Comparison of ENCODE assay signal across 1 cellular context in the genomic region with DNA sequence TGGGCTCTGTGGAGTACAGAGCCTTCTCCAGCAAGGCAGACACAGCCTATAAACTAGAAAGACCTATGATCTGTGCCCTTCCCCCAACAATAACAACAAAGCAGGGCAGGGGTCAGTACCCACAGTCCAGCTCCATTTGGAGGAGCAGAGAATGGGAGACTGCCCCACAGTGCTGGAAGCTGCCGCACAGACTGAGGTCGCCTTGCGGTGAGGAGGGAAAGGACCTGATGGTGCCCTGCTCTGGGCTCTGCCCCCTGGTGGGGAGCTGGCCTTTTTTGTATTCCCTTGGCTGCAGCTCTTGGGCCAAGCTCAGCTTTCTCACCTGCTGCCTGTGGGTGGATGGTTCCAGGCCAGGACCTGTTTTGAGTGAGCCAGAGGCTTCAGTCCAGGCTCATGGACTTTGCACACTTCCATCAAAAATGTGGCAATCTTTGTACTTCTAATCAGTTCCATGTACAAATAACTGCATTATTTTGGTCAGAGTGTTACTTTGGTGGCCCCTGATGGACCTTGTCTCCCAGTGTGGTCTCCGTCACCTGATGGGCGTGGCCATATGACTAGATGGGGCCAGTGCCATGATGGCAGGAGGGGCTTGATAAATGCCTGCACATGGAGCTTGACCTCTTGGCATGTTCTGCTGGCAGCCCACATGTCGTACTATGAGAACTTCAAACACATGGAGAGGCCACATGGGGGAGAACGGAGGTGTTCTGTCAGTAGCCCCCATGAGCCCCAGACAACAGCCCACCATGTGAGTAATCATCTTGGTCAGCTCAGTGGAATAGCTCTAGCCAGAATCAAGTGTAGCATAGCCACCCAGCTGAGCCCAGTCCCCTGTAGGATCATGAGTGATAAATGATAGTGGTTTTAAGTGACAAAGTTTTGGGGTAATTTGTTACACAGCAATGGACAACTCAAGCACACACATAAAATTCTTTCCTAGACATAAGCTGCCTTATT.
A peak's percentile ranks its signal among the peaks of the same experiment; 100 is the strongest.
TF ChIP-seq lines count a peak whose summit lies in the region.

No MANE protein-coding gene starts in this region.

TF ChIP-seq in HepG2, 621 proteins besides CTCF, POLR2A, EP300 and RAD21 (continued from another document and continues in another):
- TF ChIP-seq, protein P1, sequence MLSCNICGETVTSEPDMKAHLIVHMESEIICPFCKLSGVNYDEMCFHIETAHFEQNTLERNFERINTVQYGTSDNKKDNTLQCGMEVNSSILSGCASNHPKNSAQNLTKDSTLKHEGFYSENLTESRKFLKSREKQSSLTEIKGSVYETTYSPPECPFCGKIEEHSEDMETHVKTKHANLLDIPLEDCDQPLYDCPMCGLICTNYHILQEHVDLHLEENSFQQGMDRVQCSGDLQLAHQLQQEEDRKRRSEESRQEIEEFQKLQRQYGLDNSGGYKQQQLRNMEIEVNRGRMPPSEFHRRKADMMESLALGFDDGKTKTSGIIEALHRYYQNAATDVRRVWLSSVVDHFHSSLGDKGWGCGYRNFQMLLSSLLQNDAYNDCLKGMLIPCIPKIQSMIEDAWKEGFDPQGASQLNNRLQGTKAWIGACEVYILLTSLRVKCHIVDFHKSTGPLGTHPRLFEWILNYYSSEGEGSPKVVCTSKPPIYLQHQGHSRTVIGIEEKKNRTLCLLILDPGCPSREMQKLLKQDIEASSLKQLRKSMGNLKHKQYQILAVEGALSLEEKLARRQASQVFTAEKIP (CRISPR knock-in tag; IDR thresholded peaks at IDR 0.05; ENCODE audit: borderline replicate concordance), result no peak
- 0 out of 2 replicates have a peak, but pooled peaks have one; percentile 1 for TF ChIP-seq ZNF343 (CRISPR knock-in tag; IDR thresholded peaks at IDR 0.05)
- TF ChIP-seq NR1H2 (CRISPR knock-in tag; IDR thresholded peaks at IDR 0.05; ENCODE audit: borderline replicate concordance, low read depth), result 0 out of 2 replicates have a peak, but pooled peaks have one; percentile 36
- peak; percentile 46 for TF ChIP-seq FOSL2 (CRISPR knock-in tag; IDR thresholded peaks at IDR 0.05)
- TF ChIP-seq, protein P2, sequence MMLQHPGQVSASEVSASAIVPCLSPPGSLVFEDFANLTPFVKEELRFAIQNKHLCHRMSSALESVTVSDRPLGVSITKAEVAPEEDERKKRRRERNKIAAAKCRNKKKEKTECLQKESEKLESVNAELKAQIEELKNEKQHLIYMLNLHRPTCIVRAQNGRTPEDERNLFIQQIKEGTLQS (CRISPR knock-in tag; IDR thresholded peaks at IDR 0.05), result no peak
- TF ChIP-seq, protein P3, sequence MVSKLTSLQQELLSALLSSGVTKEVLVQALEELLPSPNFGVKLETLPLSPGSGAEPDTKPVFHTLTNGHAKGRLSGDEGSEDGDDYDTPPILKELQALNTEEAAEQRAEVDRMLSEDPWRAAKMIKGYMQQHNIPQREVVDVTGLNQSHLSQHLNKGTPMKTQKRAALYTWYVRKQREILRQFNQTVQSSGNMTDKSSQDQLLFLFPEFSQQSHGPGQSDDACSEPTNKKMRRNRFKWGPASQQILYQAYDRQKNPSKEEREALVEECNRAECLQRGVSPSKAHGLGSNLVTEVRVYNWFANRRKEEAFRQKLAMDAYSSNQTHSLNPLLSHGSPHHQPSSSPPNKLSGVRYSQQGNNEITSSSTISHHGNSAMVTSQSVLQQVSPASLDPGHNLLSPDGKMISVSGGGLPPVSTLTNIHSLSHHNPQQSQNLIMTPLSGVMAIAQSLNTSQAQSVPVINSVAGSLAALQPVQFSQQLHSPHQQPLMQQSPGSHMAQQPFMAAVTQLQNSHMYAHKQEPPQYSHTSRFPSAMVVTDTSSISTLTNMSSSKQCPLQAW (CRISPR knock-in tag; IDR thresholded peaks at IDR 0.05), result peak; percentile 77; the same call in 1 of the 2 replicates
- TF ChIP-seq ZBTB3 (CRISPR knock-in tag; IDR thresholded peaks at IDR 0.05; ENCODE audit: borderline replicate concordance, low read depth), result no peak
- TF ChIP-seq ZNF670 (CRISPR knock-in tag; IDR thresholded peaks at IDR 0.05; ENCODE audit: borderline replicate concordance), result peak; percentile 72; the same call in 1 of the 2 replicates
- TF ChIP-seq ZNF329 (CRISPR knock-in tag; IDR thresholded peaks at IDR 0.05; ENCODE audit: low read depth), result no peak
- TF ChIP-seq, protein P4, sequence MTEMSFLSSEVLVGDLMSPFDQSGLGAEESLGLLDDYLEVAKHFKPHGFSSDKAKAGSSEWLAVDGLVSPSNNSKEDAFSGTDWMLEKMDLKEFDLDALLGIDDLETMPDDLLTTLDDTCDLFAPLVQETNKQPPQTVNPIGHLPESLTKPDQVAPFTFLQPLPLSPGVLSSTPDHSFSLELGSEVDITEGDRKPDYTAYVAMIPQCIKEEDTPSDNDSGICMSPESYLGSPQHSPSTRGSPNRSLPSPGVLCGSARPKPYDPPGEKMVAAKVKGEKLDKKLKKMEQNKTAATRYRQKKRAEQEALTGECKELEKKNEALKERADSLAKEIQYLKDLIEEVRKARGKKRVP (CRISPR knock-in tag; IDR thresholded peaks at IDR 0.05), result no peak
- TF ChIP-seq ZFAT (CRISPR knock-in tag; conservative IDR thresholded peaks at IDR 0.05), result no peak
- TF ChIP-seq SMYD3 (CRISPR knock-in tag; IDR thresholded peaks at IDR 0.05), result peak; percentile 83; the same call in 1 of the 2 replicates
- peak; percentile 58 for TF ChIP-seq LCORL (IDR thresholded peaks at IDR 0.05)
- TF ChIP-seq LCORL (CRISPR knock-in tag; IDR thresholded peaks at IDR 0.05), result peak; percentile 89
- no peak for TF ChIP-seq NAIF1 (CRISPR knock-in tag; IDR thresholded peaks at IDR 0.05; ENCODE audit: borderline replicate concordance)
- no peak for TF ChIP-seq ZNF510 (CRISPR knock-in tag; IDR thresholded peaks at IDR 0.05; ENCODE audit: low read depth)
- peak; percentile 60 for TF ChIP-seq SP140L (CRISPR knock-in tag; IDR thresholded peaks at IDR 0.05; ENCODE audit: borderline replicate concordance)
- TF ChIP-seq SIN3B (IDR thresholded peaks at IDR 0.05; ENCODE audit: low read length), result no peak
- no peak; the same call in none of the 2 replicates for TF ChIP-seq ZNF589 (CRISPR knock-in tag; conservative IDR thresholded peaks at IDR 0.05)
- TF ChIP-seq ZMAT3 (CRISPR knock-in tag; conservative IDR thresholded peaks at IDR 0.05), result no peak
- no peak for TF ChIP-seq TRIM24 (CRISPR knock-in tag; IDR thresholded peaks at IDR 0.05)
- TF ChIP-seq NR2F1 (CRISPR knock-in tag; IDR thresholded peaks at IDR 0.05), result peak; percentile 31 to 65; a peak in 2 of 4 replicates
- peak; percentile 86; the same call in 1 of the 2 replicates for TF ChIP-seq ZNF556 (CRISPR knock-in tag; IDR thresholded peaks at IDR 0.05; ENCODE audit: borderline replicate concordance)
- peak; percentile 78; the same call in 1 of the 2 replicates for TF ChIP-seq ZNF335 (CRISPR knock-in tag; IDR thresholded peaks at IDR 0.05)
- no peak for TF ChIP-seq ZNF839 (CRISPR knock-in tag; IDR thresholded peaks at IDR 0.05; ENCODE audit: borderline replicate concordance)
- TF ChIP-seq ZNF607 (CRISPR knock-in tag; IDR thresholded peaks at IDR 0.05; ENCODE audit: borderline replicate concordance), result no peak
- no peak for TF ChIP-seq JUN (CRISPR knock-in tag; IDR thresholded peaks at IDR 0.05)
- TF ChIP-seq GABPA (IDR thresholded peaks at IDR 0.05; ENCODE audit: low read depth, low read length), result no peak
- no peak for TF ChIP-seq GABPA (CRISPR knock-in tag; IDR thresholded peaks at IDR 0.05; ENCODE audit: low read depth)
- TF ChIP-seq CREB1 (IDR thresholded peaks at IDR 0.05), result no peak
- peak; percentile 85 for TF ChIP-seq CREB1 (CRISPR knock-in tag; IDR thresholded peaks at IDR 0.05)
- no peak for TF ChIP-seq CHCHD3 (CRISPR knock-in tag; IDR thresholded peaks at IDR 0.05)
- no peak for TF ChIP-seq ZNF230 (CRISPR knock-in tag; IDR thresholded peaks at IDR 0.05)
- TF ChIP-seq HMG20A (CRISPR knock-in tag; IDR thresholded peaks at IDR 0.05; ENCODE audit: borderline replicate concordance), result peak; percentile 15; the same call in 1 of the 2 replicates
- TF ChIP-seq, protein P5, sequence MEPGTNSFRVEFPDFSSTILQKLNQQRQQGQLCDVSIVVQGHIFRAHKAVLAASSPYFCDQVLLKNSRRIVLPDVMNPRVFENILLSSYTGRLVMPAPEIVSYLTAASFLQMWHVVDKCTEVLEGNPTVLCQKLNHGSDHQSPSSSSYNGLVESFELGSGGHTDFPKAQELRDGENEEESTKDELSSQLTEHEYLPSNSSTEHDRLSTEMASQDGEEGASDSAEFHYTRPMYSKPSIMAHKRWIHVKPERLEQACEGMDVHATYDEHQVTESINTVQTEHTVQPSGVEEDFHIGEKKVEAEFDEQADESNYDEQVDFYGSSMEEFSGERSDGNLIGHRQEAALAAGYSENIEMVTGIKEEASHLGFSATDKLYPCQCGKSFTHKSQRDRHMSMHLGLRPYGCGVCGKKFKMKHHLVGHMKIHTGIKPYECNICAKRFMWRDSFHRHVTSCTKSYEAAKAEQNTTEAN (CRISPR knock-in tag; conservative IDR thresholded peaks at IDR 0.05), result peak; percentile 95
- TF ChIP-seq, protein P6, sequence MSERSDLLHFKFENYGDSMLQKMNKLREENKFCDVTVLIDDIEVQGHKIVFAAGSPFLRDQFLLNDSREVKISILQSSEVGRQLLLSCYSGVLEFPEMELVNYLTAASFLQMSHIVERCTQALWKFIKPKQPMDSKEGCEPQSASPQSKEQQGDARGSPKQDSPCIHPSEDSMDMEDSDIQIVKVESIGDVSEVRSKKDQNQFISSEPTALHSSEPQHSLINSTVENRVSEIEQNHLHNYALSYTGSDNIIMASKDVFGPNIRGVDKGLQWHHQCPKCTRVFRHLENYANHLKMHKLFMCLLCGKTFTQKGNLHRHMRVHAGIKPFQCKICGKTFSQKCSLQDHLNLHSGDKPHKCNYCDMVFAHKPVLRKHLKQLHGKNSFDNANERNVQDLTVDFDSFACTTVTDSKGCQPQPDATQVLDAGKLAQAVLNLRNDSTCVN (CRISPR knock-in tag; IDR thresholded peaks at IDR 0.05; ENCODE audit: borderline replicate concordance), result no peak
- TF ChIP-seq, protein P7, sequence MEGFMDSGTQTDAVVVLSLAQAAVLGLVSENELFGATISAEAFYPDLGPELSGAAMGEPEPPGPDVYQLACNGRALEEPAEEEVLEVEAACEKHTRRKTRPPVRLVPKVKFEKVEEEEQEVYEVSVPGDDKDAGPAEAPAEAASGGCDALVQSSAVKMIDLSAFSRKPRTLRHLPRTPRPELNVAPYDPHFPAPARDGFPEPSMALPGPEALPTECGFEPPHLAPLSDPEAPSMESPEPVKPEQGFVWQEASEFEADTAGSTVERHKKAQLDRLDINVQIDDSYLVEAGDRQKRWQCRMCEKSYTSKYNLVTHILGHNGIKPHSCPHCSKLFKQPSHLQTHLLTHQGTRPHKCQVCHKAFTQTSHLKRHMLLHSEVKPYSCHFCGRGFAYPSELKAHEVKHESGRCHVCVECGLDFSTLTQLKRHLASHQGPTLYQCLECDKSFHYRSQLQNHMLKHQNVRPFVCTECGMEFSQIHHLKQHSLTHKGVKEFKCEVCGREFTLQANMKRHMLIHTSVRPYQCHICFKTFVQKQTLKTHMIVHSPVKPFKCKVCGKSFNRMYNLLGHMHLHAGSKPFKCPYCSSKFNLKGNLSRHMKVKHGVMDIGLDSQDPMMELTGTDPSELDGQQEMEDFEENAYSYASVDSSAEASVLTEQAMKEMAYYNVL (CRISPR knock-in tag; IDR thresholded peaks at IDR 0.05; ENCODE audit: borderline replicate concordance), result peak; percentile 50; the same call in 1 of the 2 replicates
- peak; percentile 31; the same call in 1 of the 2 replicates for TF ChIP-seq ZNF788 (CRISPR knock-in tag; IDR thresholded peaks at IDR 0.05; ENCODE audit: borderline replicate concordance)
- peak; percentile 40 for TF ChIP-seq ZNF543 (CRISPR knock-in tag; IDR thresholded peaks at IDR 0.05)
- no peak; the same call in 1 of the 2 replicates for TF ChIP-seq TCF7 (IDR thresholded peaks at IDR 0.05; ENCODE audit: low read depth)
- peak; percentile 73 for TF ChIP-seq ZNF263 (CRISPR knock-in tag; IDR thresholded peaks at IDR 0.05)
- TF ChIP-seq SPEN (CRISPR knock-in tag; IDR thresholded peaks at IDR 0.05; ENCODE audit: low read depth), result peak; percentile 49; the same call in 1 of the 2 replicates
- peak; percentile 77; the same call in 1 of the 2 replicates for TF ChIP-seq ZNF547 (CRISPR knock-in tag; IDR thresholded peaks at IDR 0.05)
- TF ChIP-seq, protein P8, sequence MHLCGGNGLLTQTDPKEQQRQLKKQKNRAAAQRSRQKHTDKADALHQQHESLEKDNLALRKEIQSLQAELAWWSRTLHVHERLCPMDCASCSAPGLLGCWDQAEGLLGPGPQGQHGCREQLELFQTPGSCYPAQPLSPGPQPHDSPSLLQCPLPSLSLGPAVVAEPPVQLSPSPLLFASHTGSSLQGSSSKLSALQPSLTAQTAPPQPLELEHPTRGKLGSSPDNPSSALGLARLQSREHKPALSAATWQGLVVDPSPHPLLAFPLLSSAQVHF (CRISPR knock-in tag; IDR thresholded peaks at IDR 0.05), result no peak
- peak; percentile 78 for TF ChIP-seq ZNF501 (CRISPR knock-in tag; IDR thresholded peaks at IDR 0.05)
- TF ChIP-seq, protein P9, sequence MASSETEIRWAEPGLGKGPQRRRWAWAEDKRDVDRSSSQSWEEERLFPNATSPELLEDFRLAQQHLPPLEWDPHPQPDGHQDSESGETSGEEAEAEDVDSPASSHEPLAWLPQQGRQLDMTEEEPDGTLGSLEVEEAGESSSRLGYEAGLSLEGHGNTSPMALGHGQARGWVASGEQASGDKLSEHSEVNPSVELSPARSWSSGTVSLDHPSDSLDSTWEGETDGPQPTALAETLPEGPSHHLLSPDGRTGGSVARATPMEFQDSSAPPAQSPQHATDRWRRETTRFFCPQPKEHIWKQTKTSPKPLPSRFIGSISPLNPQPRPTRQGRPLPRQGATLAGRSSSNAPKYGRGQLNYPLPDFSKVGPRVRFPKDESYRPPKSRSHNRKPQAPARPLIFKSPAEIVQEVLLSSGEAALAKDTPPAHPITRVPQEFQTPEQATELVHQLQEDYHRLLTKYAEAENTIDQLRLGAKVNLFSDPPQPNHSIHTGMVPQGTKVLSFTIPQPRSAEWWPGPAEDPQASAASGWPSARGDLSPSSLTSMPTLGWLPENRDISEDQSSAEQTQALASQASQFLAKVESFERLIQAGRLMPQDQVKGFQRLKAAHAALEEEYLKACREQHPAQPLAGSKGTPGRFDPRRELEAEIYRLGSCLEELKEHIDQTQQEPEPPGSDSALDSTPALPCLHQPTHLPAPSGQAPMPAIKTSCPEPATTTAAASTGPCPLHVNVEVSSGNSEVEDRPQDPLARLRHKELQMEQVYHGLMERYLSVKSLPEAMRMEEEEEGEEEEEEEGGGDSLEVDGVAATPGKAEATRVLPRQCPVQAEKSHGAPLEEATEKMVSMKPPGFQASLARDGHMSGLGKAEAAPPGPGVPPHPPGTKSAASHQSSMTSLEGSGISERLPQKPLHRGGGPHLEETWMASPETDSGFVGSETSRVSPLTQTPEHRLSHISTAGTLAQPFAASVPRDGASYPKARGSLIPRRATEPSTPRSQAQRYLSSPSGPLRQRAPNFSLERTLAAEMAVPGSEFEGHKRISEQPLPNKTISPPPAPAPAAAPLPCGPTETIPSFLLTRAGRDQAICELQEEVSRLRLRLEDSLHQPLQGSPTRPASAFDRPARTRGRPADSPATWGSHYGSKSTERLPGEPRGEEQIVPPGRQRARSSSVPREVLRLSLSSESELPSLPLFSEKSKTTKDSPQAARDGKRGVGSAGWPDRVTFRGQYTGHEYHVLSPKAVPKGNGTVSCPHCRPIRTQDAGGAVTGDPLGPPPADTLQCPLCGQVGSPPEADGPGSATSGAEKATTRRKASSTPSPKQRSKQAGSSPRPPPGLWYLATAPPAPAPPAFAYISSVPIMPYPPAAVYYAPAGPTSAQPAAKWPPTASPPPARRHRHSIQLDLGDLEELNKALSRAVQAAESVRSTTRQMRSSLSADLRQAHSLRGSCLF (CRISPR knock-in tag; IDR thresholded peaks at IDR 0.05; ENCODE audit: borderline replicate concordance), result no peak
- TF ChIP-seq ELF4 (CRISPR knock-in tag; IDR thresholded peaks at IDR 0.05; ENCODE audit: borderline replicate concordance), result no peak
- TF ChIP-seq NCOA2 (CRISPR knock-in tag; IDR thresholded peaks at IDR 0.05), result peak; percentile 82
- no peak; the same call in 1 of the 2 replicates for TF ChIP-seq TP53 (CRISPR knock-in tag; conservative IDR thresholded peaks at IDR 0.05)
